1 cellular context compared by ENCODE assay signal in the genomic region with DNA sequence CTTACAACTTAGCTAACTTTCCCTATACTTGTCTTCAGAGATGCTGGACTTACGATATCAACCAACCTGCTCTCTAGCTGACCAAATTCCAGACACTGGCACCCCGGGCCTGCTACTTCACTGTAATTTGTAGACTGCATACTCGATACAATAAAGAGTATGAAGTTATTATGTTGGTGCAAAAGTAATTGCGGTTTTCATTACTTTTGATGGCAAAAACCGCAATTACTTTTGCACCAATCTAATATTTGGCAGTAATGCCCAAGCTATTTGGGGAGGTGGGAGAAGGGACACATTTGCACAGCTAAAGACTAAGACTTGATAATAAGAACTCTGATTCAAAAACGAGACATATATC.
TF ChIP-seq lines count a peak whose summit lies in the region.

No MANE protein-coding gene starts in this region.

TF ChIP-seq in HepG2, 621 proteins besides CTCF, POLR2A, EP300 and RAD21:
- TF ChIP-seq, protein P1, sequence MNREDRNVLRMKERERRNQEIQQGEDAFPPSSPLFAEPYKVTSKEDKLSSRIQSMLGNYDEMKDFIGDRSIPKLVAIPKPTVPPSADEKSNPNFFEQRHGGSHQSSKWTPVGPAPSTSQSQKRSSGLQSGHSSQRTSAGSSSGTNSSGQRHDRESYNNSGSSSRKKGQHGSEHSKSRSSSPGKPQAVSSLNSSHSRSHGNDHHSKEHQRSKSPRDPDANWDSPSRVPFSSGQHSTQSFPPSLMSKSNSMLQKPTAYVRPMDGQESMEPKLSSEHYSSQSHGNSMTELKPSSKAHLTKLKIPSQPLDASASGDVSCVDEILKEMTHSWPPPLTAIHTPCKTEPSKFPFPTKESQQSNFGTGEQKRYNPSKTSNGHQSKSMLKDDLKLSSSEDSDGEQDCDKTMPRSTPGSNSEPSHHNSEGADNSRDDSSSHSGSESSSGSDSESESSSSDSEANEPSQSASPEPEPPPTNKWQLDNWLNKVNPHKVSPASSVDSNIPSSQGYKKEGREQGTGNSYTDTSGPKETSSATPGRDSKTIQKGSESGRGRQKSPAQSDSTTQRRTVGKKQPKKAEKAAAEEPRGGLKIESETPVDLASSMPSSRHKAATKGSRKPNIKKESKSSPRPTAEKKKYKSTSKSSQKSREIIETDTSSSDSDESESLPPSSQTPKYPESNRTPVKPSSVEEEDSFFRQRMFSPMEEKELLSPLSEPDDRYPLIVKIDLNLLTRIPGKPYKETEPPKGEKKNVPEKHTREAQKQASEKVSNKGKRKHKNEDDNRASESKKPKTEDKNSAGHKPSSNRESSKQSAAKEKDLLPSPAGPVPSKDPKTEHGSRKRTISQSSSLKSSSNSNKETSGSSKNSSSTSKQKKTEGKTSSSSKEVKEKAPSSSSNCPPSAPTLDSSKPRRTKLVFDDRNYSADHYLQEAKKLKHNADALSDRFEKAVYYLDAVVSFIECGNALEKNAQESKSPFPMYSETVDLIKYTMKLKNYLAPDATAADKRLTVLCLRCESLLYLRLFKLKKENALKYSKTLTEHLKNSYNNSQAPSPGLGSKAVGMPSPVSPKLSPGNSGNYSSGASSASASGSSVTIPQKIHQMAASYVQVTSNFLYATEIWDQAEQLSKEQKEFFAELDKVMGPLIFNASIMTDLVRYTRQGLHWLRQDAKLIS (CRISPR knock-in tag; IDR thresholded peaks at IDR 0.05): no peak
- no peak for TF ChIP-seq FOSL2 (CRISPR knock-in tag; IDR thresholded peaks at IDR 0.05)
- no peak for TF ChIP-seq ZNF562 (CRISPR knock-in tag; IDR thresholded peaks at IDR 0.05; ENCODE audit: borderline replicate concordance)
- TF ChIP-seq JUN (CRISPR knock-in tag; IDR thresholded peaks at IDR 0.05): no peak
- no peak for TF ChIP-seq SP2 (CRISPR knock-in tag; IDR thresholded peaks at IDR 0.05)
- TF ChIP-seq ZSCAN31 (CRISPR knock-in tag; IDR thresholded peaks at IDR 0.05; ENCODE audit: low read depth): no peak
- TF ChIP-seq AGO1 (IDR thresholded peaks at IDR 0.05; ENCODE audit: low read depth, low read length, poor library complexity, severe bottlenecking): no peak
- TF ChIP-seq MAX (IDR thresholded peaks at IDR 0.05): no peak
- TF ChIP-seq RBM22 (optimal IDR thresholded peaks at IDR 0.05; ENCODE audit: low read length): no peak
- 0 out of 2 replicates have a peak, but pooled peaks have one; percentile 4 for TF ChIP-seq GATAD2A (CRISPR knock-in tag; IDR thresholded peaks at IDR 0.05)
- TF ChIP-seq, protein P2, sequence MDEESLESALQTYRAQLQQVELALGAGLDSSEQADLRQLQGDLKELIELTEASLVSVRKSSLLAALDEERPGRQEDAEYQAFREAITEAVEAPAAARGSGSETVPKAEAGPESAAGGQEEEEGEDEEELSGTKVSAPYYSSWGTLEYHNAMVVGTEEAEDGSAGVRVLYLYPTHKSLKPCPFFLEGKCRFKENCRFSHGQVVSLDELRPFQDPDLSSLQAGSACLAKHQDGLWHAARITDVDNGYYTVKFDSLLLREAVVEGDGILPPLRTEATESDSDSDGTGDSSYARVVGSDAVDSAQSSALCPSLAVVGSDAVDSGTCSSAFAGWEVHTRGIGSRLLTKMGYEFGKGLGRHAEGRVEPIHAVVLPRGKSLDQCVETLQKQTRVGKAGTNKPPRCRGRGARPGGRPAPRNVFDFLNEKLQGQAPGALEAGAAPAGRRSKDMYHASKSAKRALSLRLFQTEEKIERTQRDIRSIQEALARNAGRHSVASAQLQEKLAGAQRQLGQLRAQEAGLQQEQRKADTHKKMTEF (CRISPR knock-in tag; IDR thresholded peaks at IDR 0.05): 0 out of 2 replicates have a peak, but pooled peaks have one; percentile 9
- peak; percentile 98 for TF ChIP-seq ZBTB40 (IDR thresholded peaks at IDR 0.05)
- TF ChIP-seq ZBTB40 (CRISPR knock-in tag; IDR thresholded peaks at IDR 0.05): no peak
- TF ChIP-seq ZBTB46 (CRISPR knock-in tag; IDR thresholded peaks at IDR 0.05; ENCODE audit: borderline replicate concordance): no peak
- TF ChIP-seq ZNF747 (CRISPR knock-in tag; IDR thresholded peaks at IDR 0.05; ENCODE audit: borderline replicate concordance): no peak
- no peak for TF ChIP-seq REPIN1 (CRISPR knock-in tag; IDR thresholded peaks at IDR 0.05; ENCODE audit: borderline replicate concordance, low read depth)
- no peak for TF ChIP-seq NFATC3 (CRISPR knock-in tag; IDR thresholded peaks at IDR 0.05)
- TF ChIP-seq, protein P3, sequence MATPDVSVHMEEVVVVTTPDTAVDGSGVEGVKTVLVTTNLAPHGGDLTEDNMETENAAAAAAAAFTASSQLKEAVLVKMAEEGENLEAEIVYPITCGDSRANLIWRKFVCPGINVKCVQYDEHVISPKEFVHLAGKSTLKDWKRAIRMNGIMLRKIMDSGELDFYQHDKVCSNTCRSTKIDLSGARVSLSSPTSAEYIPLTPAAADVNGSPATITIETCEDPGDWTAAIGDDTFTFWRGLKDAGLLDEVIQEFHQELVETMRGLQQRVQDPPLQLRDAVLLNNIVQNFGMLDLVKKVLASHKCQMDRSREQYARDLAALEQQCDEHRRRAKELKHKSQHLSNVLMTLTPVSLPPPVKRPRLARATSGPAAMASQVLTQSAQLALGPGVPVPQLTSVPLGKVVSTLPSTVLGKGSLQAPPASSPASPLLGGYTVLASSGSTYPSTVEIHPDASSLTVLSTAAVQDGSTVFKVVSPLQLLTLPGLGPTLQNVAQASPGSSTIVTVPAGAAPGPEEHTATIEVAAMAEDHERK (CRISPR knock-in tag; IDR thresholded peaks at IDR 0.05; ENCODE audit: low read depth): no peak
- TF ChIP-seq ZNF501 (CRISPR knock-in tag; IDR thresholded peaks at IDR 0.05): no peak
- no peak for TF ChIP-seq HNRNPUL1 (IDR thresholded peaks at IDR 0.05; ENCODE audit: low read depth, low read length)
- no peak for TF ChIP-seq ZNF766 (CRISPR knock-in tag; IDR thresholded peaks at IDR 0.05; ENCODE audit: borderline replicate concordance)
- TF ChIP-seq FOXC1 (CRISPR knock-in tag; IDR thresholded peaks at IDR 0.05; ENCODE audit: borderline replicate concordance): no peak
